1 cellular context compared by ENCODE assay signal in the genomic region with DNA sequence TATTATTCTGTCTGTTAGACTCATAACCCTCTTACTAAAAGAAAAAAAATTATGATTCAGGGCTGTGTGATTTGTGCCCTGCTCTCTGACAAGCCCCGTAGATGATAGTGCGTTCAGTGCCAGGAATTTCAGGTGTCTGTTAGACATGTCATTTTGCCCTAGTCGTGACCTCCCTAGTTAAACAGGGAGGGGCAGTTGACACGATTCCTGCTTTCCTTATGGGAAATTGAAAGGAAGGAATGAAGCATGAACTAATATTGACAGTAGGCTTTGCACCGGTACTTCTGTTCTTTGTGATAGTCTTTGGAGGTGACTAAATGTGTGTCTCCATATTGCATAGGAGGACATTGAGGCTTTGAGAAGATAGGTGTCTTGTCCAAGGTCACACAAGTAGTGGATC.
TF ChIP-seq lines count a peak whose summit lies in the region.

No MANE protein-coding gene starts in this region.

TF ChIP-seq in HepG2, 621 proteins besides CTCF, POLR2A, EP300 and RAD21 (continued from another document):
- TF ChIP-seq, protein P1, sequence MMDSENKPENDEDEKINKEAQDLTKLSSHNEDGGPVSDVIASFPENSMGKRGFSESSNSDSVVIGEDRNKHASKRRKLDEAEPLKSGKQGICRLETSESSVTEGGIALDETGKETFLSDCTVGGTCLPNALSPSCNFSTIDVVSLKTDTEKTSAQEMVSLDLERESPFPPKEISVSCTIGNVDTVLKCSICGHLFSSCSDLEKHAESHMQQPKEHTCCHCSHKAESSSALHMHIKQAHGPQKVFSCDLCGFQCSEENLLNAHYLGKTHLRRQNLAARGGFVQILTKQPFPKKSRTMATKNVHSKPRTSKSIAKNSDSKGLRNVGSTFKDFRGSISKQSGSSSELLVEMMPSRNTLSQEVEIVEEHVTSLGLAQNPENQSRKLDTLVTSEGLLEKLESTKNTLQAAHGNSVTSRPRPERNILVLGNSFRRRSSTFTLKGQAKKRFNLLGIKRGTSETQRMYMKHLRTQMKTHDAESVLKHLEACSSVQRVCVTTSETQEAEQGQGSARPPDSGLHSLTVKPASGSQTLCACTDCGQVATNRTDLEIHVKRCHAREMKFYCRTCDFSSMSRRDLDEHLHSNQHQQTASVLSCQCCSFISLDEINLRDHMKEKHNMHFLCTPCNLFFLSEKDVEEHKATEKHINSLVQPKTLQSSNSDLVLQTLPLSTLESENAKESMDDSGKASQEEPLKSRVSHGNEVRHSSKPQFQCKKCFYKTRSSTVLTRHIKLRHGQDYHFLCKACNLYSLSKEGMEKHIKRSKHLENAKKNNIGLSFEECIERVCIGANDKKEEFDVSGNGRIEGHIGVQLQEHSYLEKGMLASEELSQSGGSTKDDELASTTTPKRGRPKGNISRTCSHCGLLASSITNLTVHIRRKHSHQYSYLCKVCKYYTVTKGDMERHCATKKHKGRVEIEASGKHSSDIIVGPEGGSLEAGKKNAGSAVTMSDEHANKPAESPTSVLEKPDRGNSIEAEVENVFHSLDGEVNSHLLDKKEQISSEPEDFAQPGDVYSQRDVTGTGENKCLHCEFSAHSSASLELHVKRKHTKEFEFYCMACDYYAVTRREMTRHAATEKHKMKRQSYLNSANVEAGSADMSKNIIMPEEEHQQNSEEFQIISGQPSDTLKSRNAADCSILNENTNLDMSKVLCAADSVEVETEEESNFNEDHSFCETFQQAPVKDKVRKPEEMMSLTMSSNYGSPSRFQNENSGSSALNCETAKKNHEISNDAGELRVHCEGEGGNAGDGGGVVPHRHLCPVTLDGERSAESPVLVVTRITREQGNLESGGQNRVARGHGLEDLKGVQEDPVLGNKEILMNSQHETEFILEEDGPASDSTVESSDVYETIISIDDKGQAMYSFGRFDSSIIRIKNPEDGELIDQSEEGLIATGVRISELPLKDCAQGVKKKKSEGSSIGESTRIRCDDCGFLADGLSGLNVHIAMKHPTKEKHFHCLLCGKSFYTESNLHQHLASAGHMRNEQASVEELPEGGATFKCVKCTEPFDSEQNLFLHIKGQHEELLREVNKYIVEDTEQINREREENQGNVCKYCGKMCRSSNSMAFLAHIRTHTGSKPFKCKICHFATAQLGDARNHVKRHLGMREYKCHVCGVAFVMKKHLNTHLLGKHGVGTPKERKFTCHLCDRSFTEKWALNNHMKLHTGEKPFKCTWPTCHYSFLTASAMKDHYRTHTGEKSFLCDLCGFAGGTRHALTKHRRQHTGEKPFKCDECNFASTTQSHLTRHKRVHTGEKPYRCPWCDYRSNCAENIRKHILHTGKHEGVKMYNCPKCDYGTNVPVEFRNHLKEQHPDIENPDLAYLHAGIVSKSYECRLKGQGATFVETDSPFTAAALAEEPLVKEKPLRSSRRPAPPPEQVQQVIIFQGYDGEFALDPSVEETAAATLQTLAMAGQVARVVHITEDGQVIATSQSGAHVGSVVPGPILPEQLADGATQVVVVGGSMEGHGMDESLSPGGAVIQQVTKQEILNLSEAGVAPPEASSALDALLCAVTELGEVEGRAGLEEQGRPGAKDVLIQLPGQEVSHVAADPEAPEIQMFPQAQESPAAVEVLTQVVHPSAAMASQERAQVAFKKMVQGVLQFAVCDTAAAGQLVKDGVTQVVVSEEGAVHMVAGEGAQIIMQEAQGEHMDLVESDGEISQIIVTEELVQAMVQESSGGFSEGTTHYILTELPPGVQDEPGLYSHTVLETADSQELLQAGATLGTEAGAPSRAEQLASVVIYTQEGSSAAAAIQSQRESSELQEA (CRISPR knock-in tag; IDR thresholded peaks at IDR 0.05; ENCODE audit: not compliant biosample characterization), result no peak
- TF ChIP-seq MEIS2 (CRISPR knock-in tag; IDR thresholded peaks at IDR 0.05) (no peak), NR2F2 (IDR thresholded peaks at IDR 0.05; ENCODE audit: borderline replicate concordance, low read depth) (peak; percentile 56; the same call in 1 of the 2 replicates), SMYD3 (CRISPR knock-in tag; IDR thresholded peaks at IDR 0.05) (no peak)
- TF ChIP-seq, protein P2, sequence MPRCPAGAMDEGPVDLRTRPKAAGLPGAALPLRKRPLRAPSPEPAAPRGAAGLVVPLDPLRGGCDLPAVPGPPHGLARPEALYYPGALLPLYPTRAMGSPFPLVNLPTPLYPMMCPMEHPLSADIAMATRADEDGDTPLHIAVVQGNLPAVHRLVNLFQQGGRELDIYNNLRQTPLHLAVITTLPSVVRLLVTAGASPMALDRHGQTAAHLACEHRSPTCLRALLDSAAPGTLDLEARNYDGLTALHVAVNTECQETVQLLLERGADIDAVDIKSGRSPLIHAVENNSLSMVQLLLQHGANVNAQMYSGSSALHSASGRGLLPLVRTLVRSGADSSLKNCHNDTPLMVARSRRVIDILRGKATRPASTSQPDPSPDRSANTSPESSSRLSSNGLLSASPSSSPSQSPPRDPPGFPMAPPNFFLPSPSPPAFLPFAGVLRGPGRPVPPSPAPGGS (CRISPR knock-in tag; IDR thresholded peaks at IDR 0.05), result no peak
